ENCODE assay signal across 8 cellular contexts in genomic region chr1:19311931-19312781, GRCh38. TPM values are rescaled to one million over a fixed set of nuclear protein-coding genes. Genes with fewer than 3 reads are reported as not detected.
DNase-seq lines count a peak whose midpoint lies in the region; ATAC-seq, FAIRE-seq and TF ChIP-seq lines count a peak whose summit lies in the region.

Gene AKR7A2 (minus strand): TSS chr1:19312144. CDS start chr1:19312124, 20 bp downstream.
Gene SLC66A1 (plus strand): TSS chr1:19312326. CDS start chr1:19317678, 5,352 bp downstream.

- peak within 1 kb of the TSS; percentile 97 for H3K9ac ChIP-seq in HepG2 (ENCODE audit: insufficient read depth, low read depth, low read length)

- H2AFZ ChIP-seq in HepG2 (ENCODE audit: low read length) = no peak within 1 kb of the TSS

- H3K9me3 ChIP-seq in HepG2 (ENCODE audit: low read length) = no peaks in the 10 kb centered on the region

- POLR2A ChIA-PET in HepG2 (lab: Yijun Ruan, JAX) = interaction anchor here (0.5 to 4.7 kb wide), 19 partner anchors 11 to 342 kb away, joined by 3 to 21 read pairs (median 3); partner anchors contain the start of genes EMC1 and MRTO4

- ATAC-seq in GM19372 (IDR thresholded peaks at IDR 0.05; ENCODE audit: low read depth, unreplicated experiment) (peak; percentile 81), HG03520 (IDR thresholded peaks at IDR 0.05; ENCODE audit: unreplicated experiment) (peak; percentile 70), HepG2 (peak; percentile 86)

- peaks cover 27% of the 10 kb centered on the region for H3K79me2 ChIP-seq in HepG2 (ENCODE audit: insufficient read depth, low read length)

- peak; percentile 79 to 89 for TF ChIP-seq POLR2A in HepG2 (IDR thresholded peaks at IDR 0.05; ENCODE audit: insufficient read depth in 1 of 2, low read depth in 2 of 2, low read length in 2 of 2)

- TF ChIP-seq RAD21 in HepG2 (CRISPR knock-in tag; IDR thresholded peaks at IDR 0.05) = peak; percentile 40

- BruUV-seq in HepG2 (replicated peaks; lab: Mats Ljungman, UMichigan) = no TSS peak

- CTCF ChIA-PET in HepG2 (lab: Yijun Ruan, JAX; ENCODE audit: low intra/inter-chr PET ratio, low total read pairs) = no interaction called here

- no peaks in the 10 kb centered on the region; the same call in 1 of the 2 replicates for H4K20me1 ChIP-seq in HepG2 (ENCODE audit: insufficient read depth, low read length)

- peaks cover 8 to 23% of the 10 kb centered on the region in 2 experiments; a peak in 3 of 5 replicates for H3K36me3 ChIP-seq in HepG2 (replicated peaks in 1 of 2; ENCODE audit: control insufficient read depth in 1 of 2, insufficient read depth in 2 of 2, low read length in 2 of 2)

- peak within 1 kb of the TSS; percentile 85 to 95 (median 93) for H3K4me3 ChIP-seq in HepG2 (replicated peaks in 1 of 3; ENCODE audit: insufficient read depth in 1 of 3, low read depth in 2 of 3, low read length in 3 of 3)

- peak within 1 kb of the TSS; percentile 83 for H3K27ac ChIP-seq in HepG2 (ENCODE audit: extremely low read length, insufficient read depth, low read length)

- peak; percentile 32 to 97 (median 88) for DNase-seq in C1 segment of cervical spinal cord (lab: John Stamatoyannopoulos, UW)
- peak; percentile 69 for DNase-seq in NCI-H526 treated with DMSO at 0.1 percent for 48 hours (lab: John Stamatoyannopoulos, UW)
- peak; percentile 87 to 90 for DNase-seq in activated CD4-positive, alpha-beta T cell treated with anti-CD3 and anti-CD28 coated beads, Interleukin-2, amount 50 U/mL, for 48 hours
- DNase-seq in dermis blood vessel endothelial cell = peak; percentile 96
- DNase-seq in HepG2 (ENCODE audit: low spot score) = peak; percentile 82
- peak; percentile 90 to 92 for DNase-seq in stimulated activated CD4-positive, alpha-beta T cell treated with anti-CD3 and anti-CD28 coated beads, Interleukin-2, amount 100 ng/mL, for 48 hours

- 0 out of 4 replicates have a peak, but pooled peaks of 1 of the 2 experiments have one; percentile 8 for TF ChIP-seq EP300 in HepG2 (IDR thresholded peaks at IDR 0.05; ENCODE audit: low read depth in 2 of 2, low read length in 2 of 2)
- TF ChIP-seq EP300 in HepG2 (CRISPR knock-in tag; IDR thresholded peaks at IDR 0.05; ENCODE audit: borderline replicate concordance) = no peak

- intact Hi-C loops in HepG2 (cut with micrococcal nuclease; ENCODE audit: unreplicated experiment) = loop anchor here (2.0 kb wide), 1 partner anchor 59 kb away; no protein-coding TSS in a partner anchor

- FAIRE-seq in HepG2 (lab: Jason Lieb, UNC) = no peak

- in situ Hi-C loops in HepG2 (cut with HindIII; ENCODE audit: extremely low pct_ligation_motif_present, low pct_unique_long_range_greater_than_20kb) = no loop called here

- H3K4me2 ChIP-seq in HepG2 (ENCODE audit: low read depth, low read length) = peak within 1 kb of the TSS; percentile 98

- no peaks in the 10 kb centered on the region; a peak in 1 of 5 replicates for H3K27me3 ChIP-seq in HepG2 (ENCODE audit: control insufficient read depth in 1 of 2, insufficient read depth in 2 of 2, low read length in 2 of 2)

- peaks cover 67% of the 10 kb centered on the region for H3K4me1 ChIP-seq in HepG2 (ENCODE audit: insufficient read depth, low read length)

- no peak; the same call in 1 of the 2 replicates for TF ChIP-seq CTCF in HepG2 (CRISPR knock-in tag; IDR thresholded peaks at IDR 0.05)

- WGBS in HepG2 (ENCODE audit: low lambda C conversion rate) = 0% methylated on average over 10 of the region's 105 CpGs

TF ChIP-seq in HepG2, 621 proteins besides CTCF, POLR2A, EP300 and RAD21 (continues in another document):
- TF ChIP-seq RBM22 (optimal IDR thresholded peaks at IDR 0.05; ENCODE audit: low read length) (no peak), ZNF354B (CRISPR knock-in tag; IDR thresholded peaks at IDR 0.05) (no peak), ZNF282 (IDR thresholded peaks at IDR 0.05; ENCODE audit: partially characterized antibody) (no peak), ZNF207 (IDR thresholded peaks at IDR 0.05; ENCODE audit: borderline replicate concordance) (no peak), ZSCAN12 (CRISPR knock-in tag; IDR thresholded peaks at IDR 0.05) (peak; percentile 57; the same call in 1 of the 2 replicates), NFE2L1 (CRISPR knock-in tag; IDR thresholded peaks at IDR 0.05; ENCODE audit: borderline replicate concordance) (no peak), ZNF224 (CRISPR knock-in tag; IDR thresholded peaks at IDR 0.05) (peak; percentile 47; the same call in 1 of the 2 replicates), FOXA3 (CRISPR knock-in tag; IDR thresholded peaks at IDR 0.05) (no peak), THAP8 (CRISPR knock-in tag; IDR thresholded peaks at IDR 0.05; ENCODE audit: borderline replicate concordance) (no peak), CBX1 (IDR thresholded peaks at IDR 0.05; ENCODE audit: low read depth) (no peak)

RNA-seq across cellular contexts. Expression of gene AKR7A2, which starts in this region (rescaled TPM):
- 64.5 and 72.9 TPM in 2 replicates for total RNA-seq in dermis blood vessel endothelial cell
- 75.6 and 91.8 TPM in 2 replicates for total RNA-seq in HepG2 (2016; rRNA removed; fragmentation: Illumina TruSeq; extraction: Trizol)
- 27.2 and 29.3 TPM in 2 replicates for total RNA-seq in HepG2 (2016; cell fraction: cytosol; rRNA removed; fragmentation: Illumina TruSeq; extraction: Trizol; ENCODE audit: low read depth)
- 75.1 and 91.3 TPM in 2 replicates for total RNA-seq in HepG2 (2016; cell fraction: insoluble cytoplasmic fraction; rRNA removed; fragmentation: Illumina TruSeq; extraction: Trizol)
- 38.5 and 45.3 TPM in 2 replicates for total RNA-seq in HepG2 (2016; cell fraction: membrane; rRNA removed; fragmentation: Illumina TruSeq; extraction: Trizol)
- 31.9 and 40.6 TPM in 2 replicates for total RNA-seq in HepG2 (2016; cell fraction: nucleus; rRNA removed; fragmentation: Illumina TruSeq; extraction: Trizol)
- polyA plus RNA-seq in HepG2 (2011; rRNA removed) = 40.8 and 45.2 TPM in 2 replicates
- 42.0 and 59.5 TPM in 2 replicates for polyA plus RNA-seq in HepG2 (2011; cell fraction: cytosol; rRNA removed)
- polyA plus RNA-seq in HepG2 (2011; cell fraction: nucleus; rRNA removed) = 20.7 and 23.1 TPM in 2 replicates
- polyA plus RNA-seq in HepG2 (2012) = 23.2 and 37.3 TPM in 2 replicates
- 30.5 and 33.1 TPM in 2 replicates for polyA plus RNA-seq in HepG2 (2016; cell fraction: cytosol; fragmentation: Illumina TruSeq; extraction: Trizol; ENCODE audit: low read depth)
- polyA plus RNA-seq in HepG2 (2016; cell fraction: insoluble cytoplasmic fraction; fragmentation: Illumina TruSeq; extraction: Trizol; ENCODE audit: low read depth) = 96.1 and 104 TPM in 2 replicates
- 33.3 and 38.2 TPM in 2 replicates for polyA plus RNA-seq in HepG2 (2016; cell fraction: membrane; fragmentation: Illumina TruSeq; extraction: Trizol; ENCODE audit: low read depth)
- 46.3 and 53.6 TPM in 2 replicates for polyA plus RNA-seq in HepG2 (2016; cell fraction: nucleus; fragmentation: Illumina TruSeq; extraction: Trizol; ENCODE audit: insufficient read depth, low read depth)
- polyA minus RNA-seq in HepG2 (2011; rRNA and poly(A)+ RNA removed; ENCODE audit: low replicate concordance) = 57.1 and 74.2 TPM in 2 replicates
- polyA minus RNA-seq in HepG2 (2011; cell fraction: cytosol; rRNA and poly(A)+ RNA removed) = 23.5 and 26.5 TPM in 2 replicates
- polyA minus RNA-seq in HepG2 (2011; cell fraction: nucleus; rRNA and poly(A)+ RNA removed) = 13.2 and 15.2 TPM in 2 replicates

RNA-seq across cellular contexts. Expression of gene SLC66A1, which starts in this region (rescaled TPM):
- total RNA-seq in dermis blood vessel endothelial cell = 16.0 and 17.7 TPM in 2 replicates
- 8.5 and 18.9 TPM in 2 replicates for total RNA-seq in HepG2 (2016; rRNA removed; fragmentation: Illumina TruSeq; extraction: Trizol)
- 4.6 and 5.7 TPM in 2 replicates for total RNA-seq in HepG2 (2016; cell fraction: cytosol; rRNA removed; fragmentation: Illumina TruSeq; extraction: Trizol; ENCODE audit: low read depth)
- total RNA-seq in HepG2 (2016; cell fraction: insoluble cytoplasmic fraction; rRNA removed; fragmentation: Illumina TruSeq; extraction: Trizol) = 9.7 and 20.6 TPM in 2 replicates
- total RNA-seq in HepG2 (2016; cell fraction: membrane; rRNA removed; fragmentation: Illumina TruSeq; extraction: Trizol) = 8.2 and 8.3 TPM in 2 replicates
- total RNA-seq in HepG2 (2016; cell fraction: nucleus; rRNA removed; fragmentation: Illumina TruSeq; extraction: Trizol) = 17.2 and 20.6 TPM in 2 replicates
- polyA plus RNA-seq in HepG2 (2011; rRNA removed) = 15.4 and 24.4 TPM in 2 replicates
- polyA plus RNA-seq in HepG2 (2011; cell fraction: cytosol; rRNA removed) = 15.0 and 19.6 TPM in 2 replicates
- polyA plus RNA-seq in HepG2 (2011; cell fraction: nucleus; rRNA removed) = 21.9 and 23.2 TPM in 2 replicates
- 8.6 and 10.0 TPM in 2 replicates for polyA plus RNA-seq in HepG2 (2012)
- 4.3 and 5.7 TPM in 2 replicates for polyA plus RNA-seq in HepG2 (2016; cell fraction: cytosol; fragmentation: Illumina TruSeq; extraction: Trizol; ENCODE audit: low read depth)
- polyA plus RNA-seq in HepG2 (2016; cell fraction: insoluble cytoplasmic fraction; fragmentation: Illumina TruSeq; extraction: Trizol; ENCODE audit: low read depth) = 8.0 and 11.5 TPM in 2 replicates
- polyA plus RNA-seq in HepG2 (2016; cell fraction: membrane; fragmentation: Illumina TruSeq; extraction: Trizol; ENCODE audit: low read depth) = 6.1 and 8.5 TPM in 2 replicates
- polyA plus RNA-seq in HepG2 (2016; cell fraction: nucleus; fragmentation: Illumina TruSeq; extraction: Trizol; ENCODE audit: insufficient read depth, low read depth) = 41.6 and 41.9 TPM in 2 replicates
- polyA minus RNA-seq in HepG2 (2011; rRNA and poly(A)+ RNA removed; ENCODE audit: low replicate concordance) = 17.2 and 31.0 TPM in 2 replicates
- 7.4 and 8.9 TPM in 2 replicates for polyA minus RNA-seq in HepG2 (2011; cell fraction: cytosol; rRNA and poly(A)+ RNA removed)
- 9.9 and 11.1 TPM in 2 replicates for polyA minus RNA-seq in HepG2 (2011; cell fraction: nucleus; rRNA and poly(A)+ RNA removed)

Comparison
In these comparisons a context has a peak if more than half of its experiments do, and no peak if none do; other contexts are left out.
1. Peak in every context shown above with its lines: DNase-seq, ATAC-seq, H3K4me3 ChIP-seq and H3K27ac ChIP-seq.